Comparison of ENCODE assay signal across 11 cellular contexts in genomic region chr5:166977916-166978434, GRCh38. TPM values are rescaled to one million over a fixed set of nuclear protein-coding genes. Genes with fewer than 3 reads are reported as not detected.
DNase-seq lines count a peak whose midpoint lies in the region; ATAC-seq and TF ChIP-seq lines count a peak whose summit lies in the region.
"Had no signal": no experiment of that assay in that cellular context is flagged by ENCODE, and none has a peak within 500 bp of the region (broad histone marks: within the 10 kb centered on the region; RNA-seq: fewer than 3 reads in every experiment).

No MANE protein-coding gene starts in this region.

- H3K4me1 ChIP-seq in HUES48 (ENCODE audit: control insufficient read depth, insufficient read depth, low read length) = peaks cover 35% of the 10 kb centered on the region
- H3K4me1 ChIP-seq in lower lobe of right lung = no peaks in the 10 kb centered on the region
- H3K4me1 ChIP-seq in spleen = peaks cover 0 to 25% (median 5%) of the 10 kb centered on the region in 6 donors

- no peaks in the 10 kb centered on the region for H3K4me1 Mint-ChIP-seq in HFFc6 (ENCODE audit: low read depth)

- H3K4me3 Mint-ChIP-seq in HFFc6 = no peak overlapping the region
- H3K4me3 Mint-ChIP-seq: activated T-cell treated with anti-CD3 and anti-CD28 coated beads, Interleukin-2, amount 50 U/mL, for 24 hours had no signal

- intact Hi-C loops in lower lobe of right lung (cut with DNase I) (no loop called here), spleen (cut with DNase I; ENCODE audit: low total_unique reads) (no loop called here)

- no peaks in the 10 kb centered on the region for H3K9me3 ChIP-seq in HUES48 (ENCODE audit: control insufficient read depth, insufficient read depth, low read length)
- no peaks in the 10 kb centered on the region for H3K9me3 ChIP-seq in lower lobe of right lung
- H3K9me3 ChIP-seq in spleen = no peaks in the 10 kb centered on the region

- H3K36me3 ChIP-seq in HUES48 (ENCODE audit: control insufficient read depth, insufficient read depth, low read length) (no peaks in the 10 kb centered on the region), lower lobe of right lung (no peaks in the 10 kb centered on the region), spleen (no peaks in the 10 kb centered on the region)

- DNase-seq in coronary artery (ENCODE audit: low spot score) (no peak), lower lobe of right lung (no peak), spleen (no peak), iPS-NIHi11 (ENCODE audit: low spot score) (no peak), HFFc6 (no peak), germinal center (ENCODE audit: low spot score) (no peak)
- DNase-seq: activated T-cell treated with anti-CD3 and anti-CD28 coated beads, Interleukin-2, amount 50 U/mL, for 24 hours had no signal

- TF ChIP-seq CTCF in coronary artery (IDR thresholded peaks at IDR 0.05) (no peak), lower lobe of right lung (IDR thresholded peaks at IDR 0.05) (no peak), spleen (IDR thresholded peaks at IDR 0.05 in 8 of 11, conservative IDR thresholded peaks at IDR 0.05 in 3 of 11) (no peak), HFFc6 (IDR thresholded peaks at IDR 0.05) (no peak)

- peak overlapping the region; percentile 74; the same call in 1 of the 2 replicates for H3K9ac ChIP-seq in HUES48 (ENCODE audit: low read depth, low read length)

- H3K9me3 Mint-ChIP-seq in HFFc6 = peaks cover 28% of the 10 kb centered on the region
- H3K9me3 Mint-ChIP-seq: activated T-cell treated with anti-CD3 and anti-CD28 coated beads, Interleukin-2, amount 50 U/mL, for 24 hours had no signal

- H3K4me3 ChIP-seq in HUES48 (ENCODE audit: low read depth, low read length) (peak overlapping the region; percentile 92), coronary artery (peak overlapping the region; percentile 69), lower lobe of right lung (peak overlapping the region; percentile 47), spleen (peak overlapping the region in 7 of 8 donors; percentile 26 to 69 (median 40))

- H3K27ac ChIP-seq in HUES48 (ENCODE audit: low read depth, low read length) = no peak overlapping the region
- peak overlapping the region in 1 of 2 donors; percentile 55 for H3K27ac ChIP-seq in coronary artery
- H3K27ac ChIP-seq in lower lobe of right lung = no peak overlapping the region
- peak overlapping the region in 2 of 8 donors; percentile 55 to 62 for H3K27ac ChIP-seq in spleen
- H3K27ac ChIP-seq: C4-2B, HL-60 had no signal

- H3K27me3 Mint-ChIP-seq in HFFc6 (ENCODE audit: insufficient read depth) = no peaks in the 10 kb centered on the region; the same call in 1 of the 2 replicates

- no peaks in the 10 kb centered on the region for H3K36me3 Mint-ChIP-seq in HFFc6 (ENCODE audit: low read depth)

- 18 to 26% (median 22%) methylated on average over 7 of the region's 7 CpGs for WGBS in spleen, 5 donors

- H3K27ac Mint-ChIP-seq in HFFc6 = no peak overlapping the region
- H3K27ac Mint-ChIP-seq: activated T-cell treated with anti-CD3 and anti-CD28 coated beads, Interleukin-2, amount 50 U/mL, for 24 hours had no signal

- H3K27me3 ChIP-seq in HUES48 (ENCODE audit: control insufficient read depth, insufficient read depth, low read length) (peaks cover 38% of the 10 kb centered on the region), lower lobe of right lung (ENCODE audit: low read depth) (peaks cover 9% of the 10 kb centered on the region), spleen (replicated peaks in 1 of 7) (peaks cover 0 to 31% (median 5%) of the 10 kb centered on the region in 7 donors)

- no peak for TF ChIP-seq POLR2A in spleen (IDR thresholded peaks at IDR 0.05)

- ATAC-seq in lower lobe of right lung (no peak), HG03571 (IDR thresholded peaks at IDR 0.05; ENCODE audit: unreplicated experiment) (no peak)

RNA-seq across cellular contexts. Expression of gene TENM2, which starts 0.9 kb away (rescaled TPM):
- total RNA-seq in lower lobe of right lung (1.2 TPM), spleen (under 1 TPM in 5 of 7 donors, not detected in 2; 0.13 to 0.41 (median 0.23) TPM)
- under 1 TPM; under 0.01 to 0.06 (median 0.02) TPM for polyA plus RNA-seq in spleen
- total RNA-seq in HFFc6 (2021; fragmentation: NEBNext Ultra II Directional; extraction: Animal tissue kit (Norgen Biotek cat#: 25700)) = 1 to 10 TPM in 4 of 6 experiments, under 1 TPM in 2; 0.59 to 2.1 (median 1.6) TPM

Comparison
In these comparisons a context has a peak if more than half of its experiments do, and no peak if none do; other contexts are left out.
1. H3K4me3 ChIP-seq: peak in every context shown above with its lines; median percentile 92 in HUES48; 69 in coronary artery; 47 in lower lobe of right lung; 40 in spleen.